In genomic region chr6:157560063-157560462, GRCh38 we compare ENCODE assay signal across 7 cellular contexts.
DNase-seq lines count a peak whose midpoint lies in the region; ATAC-seq, FAIRE-seq and TF ChIP-seq lines count a peak whose summit lies in the region.
"Not testable (repeated sequence)": the region's sequence is repeated elsewhere in the genome, so short reads cannot be mapped to it uniquely, and the experiment has no call there.

No MANE protein-coding gene starts in this region.

- not testable (repeated sequence) for H3K9ac ChIP-seq in H1 (replicated peaks in 1 of 4; ENCODE audit: extremely low read depth in 1 of 4, low read depth in 3 of 4, low read length in 3 of 4)

- H4K91ac ChIP-seq in H1 (replicated peaks; ENCODE audit: insufficient read length, low read length): not testable (repeated sequence)

- not testable (repeated sequence) for H3K4ac ChIP-seq in H1 (replicated peaks; ENCODE audit: insufficient read length, low read depth, low read length)

- H3K79me1 ChIP-seq in H1 (ENCODE audit: low read depth, low read length): not testable (repeated sequence)

- H2AFZ ChIP-seq in H1 (ENCODE audit: low read length): not testable (repeated sequence)

- H3K18ac ChIP-seq in H1 (ENCODE audit: extremely low read depth, low read length): not testable (repeated sequence)

- H2BK120ac ChIP-seq in H1 (replicated peaks; ENCODE audit: low read depth, low read length): not testable (repeated sequence)

- peaks cover 97% of the 10 kb centered on the region for H3K4me1 ChIP-seq in DOHH2 (ENCODE audit: control insufficient read depth, low read length)
- peaks cover 0 to 10% (median 1%) of the 10 kb centered on the region in 4 experiments; a peak in 4 of 7 replicates for H3K4me1 ChIP-seq in H1 (replicated peaks in 1 of 4; ENCODE audit: control insufficient read depth in 3 of 4, insufficient read depth in 4 of 4, low read length in 3 of 4)

- CTCF ChIA-PET in activated B cell treated with CpG ODN at 0.5 μM for 24 hours (lab: Charles Lee): interaction anchor here (0.7 kb wide), 1 partner anchor 245 kb away, joined by 4 read pairs; no protein-coding TSS in a partner anchor
- CTCF ChIA-PET in H1 (lab: Charles Lee; ENCODE audit: partially characterized antibody): not testable (repeated sequence)

- H3K27ac Mint-ChIP-seq in activated B cell treated with CpG ODN at 0.5 μM for 24 hours (peak overlapping the region; percentile 3), memory B cell (peak overlapping the region; percentile 53)

- H3K9me2 ChIP-seq in DOHH2 (replicated peaks; ENCODE audit: control insufficient read depth, low read length): not testable (repeated sequence)

- not testable (repeated sequence) for TF ChIP-seq RAD21 in H1 (IDR thresholded peaks at IDR 0.05 in 1 of 2, conservative IDR thresholded peaks at IDR 0.05 in 1 of 2; ENCODE audit: low read depth in 2 of 2, low read length in 2 of 2)

- H3K79me2 ChIP-seq in DOHH2 (ENCODE audit: control insufficient read depth, low read length); H1 (ENCODE audit: control insufficient read depth in 1 of 2, insufficient read depth in 2 of 2, low read length in 2 of 2): not testable (repeated sequence)

- H3K27ac ChIP-seq in DOHH2 (ENCODE audit: low read depth, low read length): 0 out of 2 replicates have a peak overlapping the region, but pooled peaks have one; percentile 95
- not testable (repeated sequence) for H3K27ac ChIP-seq in H1 (ENCODE audit: low read depth, low read length)

- not testable (repeated sequence) for H3K36me3 ChIP-seq in DOHH2 (ENCODE audit: control insufficient read depth, low read length); H1 (ENCODE audit: control insufficient read depth in 2 of 4, insufficient read depth in 4 of 4, low read length in 3 of 4)

- not testable (repeated sequence) for H2BK15ac ChIP-seq in H1 (ENCODE audit: low read length)

- TF ChIP-seq CTCF in DOHH2 (IDR thresholded peaks at IDR 0.05; ENCODE audit: low read depth, low read length, poor library complexity, severe bottlenecking); activated B cell treated with CpG ODN at 0.5 μM for 24 hours (IDR thresholded peaks at IDR 0.05); H1 (IDR thresholded peaks at IDR 0.05; ENCODE audit: control extremely low read depth in 1 of 3, insufficient read depth in 1 of 3, low read depth in 1 of 3, low read length in 3 of 3): not testable (repeated sequence)

- peaks cover 22% of the 10 kb centered on the region for H3F3A ChIP-seq in DOHH2 (ENCODE audit: control insufficient read depth, insufficient read depth)

- not testable (repeated sequence) for H4K20me1 ChIP-seq in DOHH2 (ENCODE audit: control insufficient read depth, insufficient read depth, low read depth, low read length); H1 (replicated peaks in 1 of 2; ENCODE audit: control insufficient read depth in 1 of 2, insufficient read depth in 2 of 2, low read length in 2 of 2)

- not testable (repeated sequence) for H3K56ac ChIP-seq in H1 (replicated peaks; ENCODE audit: insufficient read length, low read depth, low read length)

- intact Hi-C loops in activated B cell treated with CpG ODN at 0.5 μM for 24 hours (cut with micrococcal nuclease): loop anchor here (2.0 to 5.0 kb wide), 3 partner anchors 55 to 202 kb away; no protein-coding TSS in a partner anchor
- intact Hi-C loops in posterior vena cava (cut with DNase I): not testable (repeated sequence)

- DNase-seq in NCI-H2029 (lab: John Stamatoyannopoulos, UW) (peak; percentile 65), NCI-H510A treated with DMSO at 0.1 percent for 48 hours (lab: John Stamatoyannopoulos, UW) (peak; percentile 28), posterior vena cava (ENCODE audit: low spot score) (peak; percentile 56)
- DNase-seq in activated B cell treated with CpG ODN at 0.5 μM for 24 hours; H1 (ENCODE audit: low read depth in 1 of 2, low spot score in 2 of 2); memory B cell (ENCODE audit: low spot score in 2 of 2): not testable (repeated sequence)

- H3K4me2 ChIP-seq in DOHH2 (ENCODE audit: low read length): peak overlapping the region; percentile 91
- not testable (repeated sequence) for H3K4me2 ChIP-seq in H1 (ENCODE audit: insufficient read depth in 1 of 2, low read depth in 2 of 2, low read length in 2 of 2)

- not testable (repeated sequence) for H2BK5ac ChIP-seq in H1 (ENCODE audit: low read depth, low read length)

- not testable (repeated sequence) for H2AK5ac ChIP-seq in H1 (ENCODE audit: low read depth, low read length)

- not testable (repeated sequence) for H3K23ac ChIP-seq in H1 (ENCODE audit: insufficient read length)

- not testable (repeated sequence) for H3K27me3 ChIP-seq in DOHH2 (ENCODE audit: control insufficient read depth, low read length); H1 (replicated peaks in 1 of 4; ENCODE audit: control insufficient read depth in 3 of 4, extremely low read depth in 1 of 4, insufficient read depth in 3 of 4, low read length in 3 of 4)

- H2BK12ac ChIP-seq in H1 (ENCODE audit: low read depth, low read length): not testable (repeated sequence)

- not testable (repeated sequence) for H2BK20ac ChIP-seq in H1 (ENCODE audit: low read length)

- POLR2A ChIA-PET in activated B cell treated with CpG ODN at 0.5 μM for 24 hours (lab: Charles Lee): interaction anchor here (2.7 to 3.6 kb wide), 2 partner anchors 98 to 236 kb away, joined by 16 to 34 read pairs; partner anchors contain the start of gene TMEM242
- POLR2A ChIA-PET in H1 (lab: Charles Lee; ENCODE audit: partially characterized antibody): not testable (repeated sequence)

- H3K4me1 Mint-ChIP-seq in activated B cell treated with CpG ODN at 0.5 μM for 24 hours (peaks cover 97% of the 10 kb centered on the region), memory B cell (peaks cover 58% of the 10 kb centered on the region)

- H3K14ac ChIP-seq in H1 (ENCODE audit: insufficient read length): not testable (repeated sequence)

- not testable (repeated sequence) for H3K4me3 Mint-ChIP-seq in activated B cell treated with CpG ODN at 0.5 μM for 24 hours, memory B cell

- not testable (repeated sequence) for H3K23me2 ChIP-seq in H1 (ENCODE audit: low read depth, low read length)

- H3K9me3 ChIP-seq in DOHH2 (ENCODE audit: control insufficient read depth, insufficient read depth, low read length); H1 (ENCODE audit: insufficient read depth in 2 of 2, low read depth in 1 of 2, low read length in 1 of 2): not testable (repeated sequence)

- H3K36me3 Mint-ChIP-seq in activated B cell treated with CpG ODN at 0.5 μM for 24 hours (ENCODE audit: low read depth); memory B cell: not testable (repeated sequence)

- not testable (repeated sequence) for H3K4me3 ChIP-seq in DOHH2 (ENCODE audit: low read length); H1 (ENCODE audit: extremely low read depth in 1 of 4, insufficient read depth in 2 of 4, low read depth in 3 of 4, low read length in 4 of 4)

- H3K9me3 Mint-ChIP-seq in activated B cell treated with CpG ODN at 0.5 μM for 24 hours, memory B cell: not testable (repeated sequence)

- FAIRE-seq in H1 (lab: Jason Lieb, UNC): peak; percentile 13

- not testable (repeated sequence) for H3K27me3 Mint-ChIP-seq in activated B cell treated with CpG ODN at 0.5 μM for 24 hours, memory B cell

- not testable (repeated sequence) for ATAC-seq in activated B cell treated with CpG ODN at 0.5 μM for 24 hours (ENCODE audit: low read depth); memory B cell (ENCODE audit: low read depth)

- TF ChIP-seq EP300 in H1 (IDR thresholded peaks at IDR 0.05; ENCODE audit: borderline replicate concordance in 1 of 2, low read depth in 2 of 2, low read length in 2 of 2): not testable (repeated sequence)

- not testable (repeated sequence) for H4K5ac ChIP-seq in H1 (ENCODE audit: insufficient read length, low read depth, low read length)

- WGBS in H1 (ENCODE audit: extremely low coverage in 1 of 2, insufficient coverage in 1 of 2, insufficient read length in 1 of 2, insufficient replicate concordance in 2 of 2, low coverage in 1 of 2, low lambda C conversion rate in 2 of 2, missing lambda C conversion rate in 1 of 2), 2 experiments: 94% methylated on average over 10 of the region's 10 CpGs; no CpG with 5 or more reads in 1 of the 2 experiments

- TF ChIP-seq POLR2A in H1 (IDR thresholded peaks at IDR 0.05; ENCODE audit: control extremely low read depth in 1 of 2, low read depth in 2 of 2, low read length in 2 of 2): not testable (repeated sequence)

- not testable (repeated sequence) for H4K8ac ChIP-seq in H1 (ENCODE audit: extremely low read depth, insufficient read depth, low read length)
